12 cellular contexts compared by ENCODE assay signal in genomic region chr1:223621312-223621734, GRCh38. TPM values are rescaled to one million over a fixed set of nuclear protein-coding genes. Genes with fewer than 3 reads are reported as not detected.
DNase-seq lines count a peak whose midpoint lies in the region; ATAC-seq and TF ChIP-seq lines count a peak whose summit lies in the region.
"Had no signal": no experiment of that assay in that cellular context is flagged by ENCODE, and none has a peak within 500 bp of the region (broad histone marks: within the 10 kb centered on the region; RNA-seq: fewer than 3 reads in every experiment).

No MANE protein-coding gene starts in this region.

- no peaks in the 10 kb centered on the region for H3K27me3 Mint-ChIP-seq in stimulated activated naive CD8-positive, alpha-beta T cell treated with anti-CD3 and anti-CD28 coated beads, Interleukin-15, amount 100 ng/mL, for 72 hours

- 72 to 84% (median 77%) methylated on average over 10 of the region's 10 CpGs for WGBS in stomach, 5 donors

- H3K4me1 ChIP-seq in stomach (peaks cover 0 to 7% (median 3%) of the 10 kb centered on the region in 4 donors), foreskin keratinocyte (no peaks in the 10 kb centered on the region)

- ATAC-seq in stimulated activated naive CD8-positive, alpha-beta T cell treated with anti-CD3 and anti-CD28 coated beads, Interleukin-15, Interleukin-2, amounts not matched to agents 100 U/mL and 50 U/mL, for 24 hours: peak; percentile 55
- no peak for ATAC-seq in stimulated activated naive CD8-positive, alpha-beta T cell treated with anti-CD3 and anti-CD28 coated beads, Interleukin-15, amount 100 ng/mL, for 72 hours
- ATAC-seq in HG02840 (IDR thresholded peaks at IDR 0.05; ENCODE audit: low FRiP score, unreplicated experiment) (peak; percentile 66), foreskin keratinocyte (no peak)

- H3K27me3 ChIP-seq in stomach (no peaks in the 10 kb centered on the region), foreskin keratinocyte (no peaks in the 10 kb centered on the region)

- no peaks in the 10 kb centered on the region for H3K9me3 Mint-ChIP-seq in stimulated activated naive CD8-positive, alpha-beta T cell treated with anti-CD3 and anti-CD28 coated beads, Interleukin-15, amount 100 ng/mL, for 72 hours
- H3K9me3 Mint-ChIP-seq: nephron had no signal

- no peak overlapping the region for H3K4me3 ChIP-seq in stomach

- H3K4me1 Mint-ChIP-seq in stimulated activated naive CD8-positive, alpha-beta T cell treated with anti-CD3 and anti-CD28 coated beads, Interleukin-15, amount 100 ng/mL, for 72 hours: no peaks in the 10 kb centered on the region

- no peak for TF ChIP-seq CTCF in stomach (IDR thresholded peaks at IDR 0.05)
- no peak for TF ChIP-seq CTCF in foreskin keratinocyte (conservative IDR thresholded peaks at IDR 0.05)

- H3K27ac Mint-ChIP-seq in stimulated activated naive CD8-positive, alpha-beta T cell treated with anti-CD3 and anti-CD28 coated beads, Interleukin-15, amount 100 ng/mL, for 72 hours: no peak overlapping the region

- no peak for TF ChIP-seq EP300 in stomach (IDR thresholded peaks at IDR 0.05)

- no peak for TF ChIP-seq POLR2A in stomach (IDR thresholded peaks at IDR 0.05)

- DNase-seq in stimulated activated naive CD8-positive, alpha-beta T cell treated with anti-CD3 and anti-CD28 coated beads, Interleukin-15, Interleukin-2, amounts not matched to agents 100 U/mL and 50 U/mL, for 24 hours: no peak
- no peak for DNase-seq in stimulated activated naive CD8-positive, alpha-beta T cell treated with anti-CD3 and anti-CD28 coated beads, Interleukin-15, amount 100 ng/mL, for 72 hours
- DNase-seq in NOMO-1 (lab: John Stamatoyannopoulos, UW; ENCODE audit: unreplicated experiment in 2 of 2) (peak; percentile 56 to 83), stomach (no peak), foreskin keratinocyte (no peak), ACHN (no peak), NCI-H2029 treated with DMSO at 0.1 percent for 48 hours (lab: John Stamatoyannopoulos, UW) (no peak)
- DNase-seq: glutamatergic neuron had no signal

- H3K4me3 Mint-ChIP-seq in stimulated activated naive CD8-positive, alpha-beta T cell treated with anti-CD3 and anti-CD28 coated beads, Interleukin-15, amount 100 ng/mL, for 72 hours: no peak overlapping the region
- H3K4me3 Mint-ChIP-seq: nephron had no signal

- in situ Hi-C loops in ACHN (cut with HindIII; ENCODE audit: low pct_ligation_motif_present, low pct_unique_long_range_greater_than_20kb, low sequenced_read_pairs): no loop called here

- no peaks in the 10 kb centered on the region for H3K9me3 ChIP-seq in stomach

- intact Hi-C loops in stomach (cut with DNase I; ENCODE audit: low total_unique reads): no loop called here

- H3K27ac ChIP-seq in stomach (no peak overlapping the region), foreskin keratinocyte (no peak overlapping the region)

- H3K36me3 ChIP-seq in stomach: peaks cover 0 to 20% (median 8%) of the 10 kb centered on the region in 4 donors

RNA-seq across cellular contexts. Expression of gene CAPN8, which starts 44.2 kb away (rescaled TPM):
- total RNA-seq in stomach: 100 to 1,000 TPM in 4 of 5 donors, 10 to 100 TPM in 1; 67.5 to 581 (median 254) TPM
- polyA plus RNA-seq in stomach: 100 to 1,000 TPM in 1 of 3 donors, 10 to 100 TPM in 2; 28.3 to 127 (median 31.0) TPM
- total RNA-seq in foreskin keratinocyte: 0.68 and 1.1 TPM in 2 replicates
- 0.55 and 0.73 TPM in 2 replicates for polyA plus RNA-seq in foreskin keratinocyte
- total RNA-seq: cerebellum had no signal
- polyA plus RNA-seq: AG04450 had no signal

Comparison
In these comparisons a context has a peak if more than half of its experiments do, and no peak if none do; other contexts are left out.
1. ATAC-seq: peak in stimulated activated naive CD8-positive, alpha-beta T cell treated with anti-CD3 and anti-CD28 coated beads, Interleukin-15, Interleukin-2, amounts not matched to agents 100 U/mL and 50 U/mL, for 24 hours (single experiment) and HG02840 (single experiment); none in stimulated activated naive CD8-positive, alpha-beta T cell treated with anti-CD3 and anti-CD28 coated beads, Interleukin-15, amount 100 ng/mL, for 72 hours (single experiment) and foreskin keratinocyte (single experiment).
2. DNase-seq: peak in NOMO-1 (2 of 2); none in stimulated activated naive CD8-positive, alpha-beta T cell treated with anti-CD3 and anti-CD28 coated beads, Interleukin-15, Interleukin-2, amounts not matched to agents 100 U/mL and 50 U/mL, for 24 hours (single experiment), stimulated activated naive CD8-positive, alpha-beta T cell treated with anti-CD3 and anti-CD28 coated beads, Interleukin-15, amount 100 ng/mL, for 72 hours (0 of 2), stomach (single experiment), foreskin keratinocyte (0 of 2), ACHN (single experiment) and NCI-H2029 treated with DMSO at 0.1 percent for 48 hours (single experiment).
3. RNA of gene CAPN8, which starts 44.2 kb away (total RNA-seq): 67.5 to 581 TPM in stomach; 0.68 to 1.1 TPM in foreskin keratinocyte; every median in the first group is over 10 times any median in the second.